26 cellular contexts compared by ENCODE assay signal in genomic region chr5:79529110-79529509, GRCh38.
"Had no signal": no experiment of that assay in that cellular context is flagged by ENCODE, and none has a peak within 500 bp of the region (broad histone marks: within the 10 kb centered on the region; RNA-seq: fewer than 3 reads in every experiment).

No MANE protein-coding gene starts in this region.

- FAIRE-seq: islet of Langerhans had no signal

- H3K4me3 ChIP-seq: gastrocnemius medialis, left ventricle myocardium inferior, mucosa of descending colon, prostate gland, skin epidermis, thoracic aorta, uterus had no signal

- H3K4me1 ChIP-seq: left ventricle myocardium inferior, prostate gland, uterus had no signal

- DNase-seq: activated B cell treated with CpG ODN at 0.5 μM for 24 hours; activated CD4-positive, alpha-beta T cell treated with anti-CD3 and anti-CD28 coated beads, Interleukin-2, amount 50 U/mL, for 1 hour; activated CD8-positive, alpha-beta T cell treated with anti-CD3 and anti-CD28 coated beads for 36 hours; activated naive CD8-positive, alpha-beta T cell treated with anti-CD3 and anti-CD28 coated beads, Interleukin-2, amount 50 U/mL, for 24 hours; activated T-cell treated with anti-CD3 and anti-CD28 coated beads, Interleukin-2, amount 50 U/mL, for 48 hours; amygdala; caudate nucleus; cortex of kidney; effector memory CD8-positive, alpha-beta T cell; erythroblast; gastrocnemius medialis; glutamatergic neuron; left ventricle myocardium inferior; mucosa of descending colon; retina; stimulated activated CD4-positive, alpha-beta T cell treated with anti-CD3 and anti-CD28 coated beads, Interleukin-12 subunit alpha, Interleukin-12 subunit beta, amount 100 ng/mL, for 4 hours; stimulated activated CD4-positive, alpha-beta T cell treated with anti-CD3 and anti-CD28 coated beads, Interleukin-4, amount 100 ng/mL, for 1 hour; stimulated activated naive CD8-positive, alpha-beta T cell treated with anti-CD3 and anti-CD28 coated beads, Interleukin-15, Interleukin-2, amounts not matched to agents 100 U/mL and 50 U/mL, for 24 hours; T1000; trophoblast cell; uterus had no signal

- H3K9me3 ChIP-seq: gastrocnemius medialis, neutrophil, prostate gland, thoracic aorta, uterus had no signal

- H3K27me3 ChIP-seq: gastrocnemius medialis, uterus had no signal

- H3K27ac ChIP-seq: left ventricle myocardium inferior, neutrophil, prostate gland, skin epidermis, thoracic aorta, uterus had no signal

- H3K36me3 ChIP-seq: gastrocnemius medialis, left ventricle myocardium inferior, neutrophil, prostate gland, thoracic aorta, uterus had no signal
